10 cellular contexts compared by ENCODE assay signal in genomic region chr4:151540728-151541437, GRCh38.
A peak's percentile ranks its signal among the peaks of the same experiment; 100 is the strongest.
DNase-seq lines count a peak whose midpoint lies in the region; ATAC-seq and TF ChIP-seq lines count a peak whose summit lies in the region.
"Had no signal": no experiment of that assay in that cellular context is flagged by ENCODE, and none has a peak within 500 bp of the region (broad histone marks: within the 10 kb centered on the region; RNA-seq: fewer than 3 reads in every experiment).

No MANE protein-coding gene starts in this region.

- H3K27ac ChIP-seq in A673 (ENCODE audit: low read depth, low read length, poor library complexity, severe bottlenecking), result no peak overlapping the region

- H3K36me3 ChIP-seq in A673 (ENCODE audit: insufficient read depth, low read length, poor library complexity, severe bottlenecking) (no peaks in the 10 kb centered on the region), adipocyte (ENCODE audit: control insufficient read depth, insufficient read depth, low read length, severe bottlenecking) (no peaks in the 10 kb centered on the region), kidney epithelial cell (ENCODE audit: control insufficient read depth, insufficient read depth, low read length) (no peaks in the 10 kb centered on the region)

- H3K27me3 Mint-ChIP-seq in activated CD4-positive, alpha-beta T cell treated with anti-CD3 and anti-CD28 coated beads for 36 hours, result peaks cover 8% of the 10 kb centered on the region
- H3K27me3 Mint-ChIP-seq in activated CD8-positive, alpha-beta memory T cell treated with anti-CD3 and anti-CD28 coated beads, Interleukin-2, amount 10 ng/mL, durations not matched to agents 7 days and 5 days, result peaks cover 26% of the 10 kb centered on the region

- no peak for ATAC-seq in activated CD4-positive, alpha-beta T cell treated with anti-CD3 and anti-CD28 coated beads for 36 hours
- ATAC-seq in activated CD8-positive, alpha-beta memory T cell treated with anti-CD3 and anti-CD28 coated beads, Interleukin-2, amount 10 ng/mL, durations not matched to agents 7 days and 5 days, result no peak

- DNase-seq in A673 (ENCODE audit: low spot score), result peak; percentile 30
- DNase-seq in HS-5 (ENCODE audit: low read depth), result peak; percentile 87
- peak; percentile 80 for DNase-seq in adipocyte (ENCODE audit: low read depth)
- peak; percentile 79 for DNase-seq in kidney epithelial cell (ENCODE audit: low read depth)
- DNase-seq in activated CD4-positive, alpha-beta T cell treated with anti-CD3 and anti-CD28 coated beads for 36 hours, result no peak
- no peak for DNase-seq in SW480 (ENCODE audit: low spot score)
- no peak for DNase-seq in NCI-H2227 treated with DMSO at 0.1 percent for 48 hours (lab: John Stamatoyannopoulos, UW)
- DNase-seq in activated CD8-positive, alpha-beta memory T cell treated with anti-CD3 and anti-CD28 coated beads, Interleukin-2, amount 10 ng/mL, durations not matched to agents 7 days and 5 days, result no peak
- DNase-seq: CD4-positive, alpha-beta memory T cell; Karpas-422 had no signal

- H3K4me1 ChIP-seq in A673 (ENCODE audit: insufficient read depth, low read length, poor library complexity, severe bottlenecking) (peaks cover 9% of the 10 kb centered on the region), adipocyte (ENCODE audit: control insufficient read depth, insufficient read depth, low read length) (peaks cover 42% of the 10 kb centered on the region)

- no peaks in the 10 kb centered on the region for H3K9me3 Mint-ChIP-seq in activated CD4-positive, alpha-beta T cell treated with anti-CD3 and anti-CD28 coated beads for 36 hours (ENCODE audit: low read depth)
- no peaks in the 10 kb centered on the region for H3K9me3 Mint-ChIP-seq in activated CD8-positive, alpha-beta memory T cell treated with anti-CD3 and anti-CD28 coated beads, Interleukin-2, amount 10 ng/mL, durations not matched to agents 7 days and 5 days (ENCODE audit: low read depth)
- H3K9me3 Mint-ChIP-seq: CD4-positive, alpha-beta memory T cell had no signal

- H3K4me3 Mint-ChIP-seq in activated CD4-positive, alpha-beta T cell treated with anti-CD3 and anti-CD28 coated beads for 36 hours, result no peak overlapping the region
- no peak overlapping the region for H3K4me3 Mint-ChIP-seq in activated CD8-positive, alpha-beta memory T cell treated with anti-CD3 and anti-CD28 coated beads, Interleukin-2, amount 10 ng/mL, durations not matched to agents 7 days and 5 days
- H3K4me3 Mint-ChIP-seq: CD4-positive, alpha-beta memory T cell had no signal

- no peak overlapping the region for H3K9ac ChIP-seq in adipocyte (ENCODE audit: low read length)

- H3K4me3 ChIP-seq in A673 (ENCODE audit: low read depth, low read length, poor library complexity, severe bottlenecking) (no peak overlapping the region), adipocyte (ENCODE audit: low read length) (peak overlapping the region; percentile 8), kidney epithelial cell (ENCODE audit: low read depth, low read length) (no peak overlapping the region)

- H3K27ac Mint-ChIP-seq in activated CD4-positive, alpha-beta T cell treated with anti-CD3 and anti-CD28 coated beads for 36 hours, result no peak overlapping the region
- H3K27ac Mint-ChIP-seq in activated CD8-positive, alpha-beta memory T cell treated with anti-CD3 and anti-CD28 coated beads, Interleukin-2, amount 10 ng/mL, durations not matched to agents 7 days and 5 days, result no peak overlapping the region
- H3K27ac Mint-ChIP-seq: CD4-positive, alpha-beta memory T cell had no signal

- no peaks in the 10 kb centered on the region for H3K9me3 ChIP-seq in A673 (ENCODE audit: low read depth, low read length, poor library complexity, severe bottlenecking)
- H3K9me3 ChIP-seq in adipocyte (ENCODE audit: control insufficient read depth, low read length), result no peaks in the 10 kb centered on the region

- no TSS peak for BruUV-seq in A673 (replicated peaks; lab: Mats Ljungman, UMichigan)

- H3K27me3 ChIP-seq in A673 (replicated peaks; ENCODE audit: insufficient read depth, low read depth, low read length, poor library complexity) (no peaks in the 10 kb centered on the region), adipocyte (replicated peaks; ENCODE audit: control insufficient read depth, insufficient read depth, low read length) (no peaks in the 10 kb centered on the region), kidney epithelial cell (ENCODE audit: control insufficient read depth, insufficient read depth, low read length) (no peaks in the 10 kb centered on the region)

- CTCF ChIA-PET in A673 (lab: Charles Lee), result no interaction called here
- CTCF ChIA-PET in activated CD4-positive, alpha-beta T cell treated with anti-CD3 and anti-CD28 coated beads for 36 hours (lab: Charles Lee), result interaction anchor here (1.0 kb wide), 2 partner anchors 12 to 15 kb away, joined by 3 read pairs; no protein-coding TSS in a partner anchor
- CTCF ChIA-PET in activated CD8-positive, alpha-beta memory T cell treated with anti-CD3 and anti-CD28 coated beads, Interleukin-2, amount 10 ng/mL, durations not matched to agents 7 days and 5 days (lab: Charles Lee), result no interaction called here

- TF ChIP-seq CTCF in A673 (conservative IDR thresholded peaks at IDR 0.05; ENCODE audit: low read depth, low read length) (no peak), kidney epithelial cell (IDR thresholded peaks at IDR 0.05; ENCODE audit: insufficient read depth, low read length, poor library complexity, severe bottlenecking) (no peak)

- no peaks in the 10 kb centered on the region for H3K4me1 Mint-ChIP-seq in activated CD4-positive, alpha-beta T cell treated with anti-CD3 and anti-CD28 coated beads for 36 hours
- peaks cover 5% of the 10 kb centered on the region for H3K4me1 Mint-ChIP-seq in activated CD8-positive, alpha-beta memory T cell treated with anti-CD3 and anti-CD28 coated beads, Interleukin-2, amount 10 ng/mL, durations not matched to agents 7 days and 5 days
- H3K4me1 Mint-ChIP-seq: CD4-positive, alpha-beta memory T cell had no signal

- no peaks in the 10 kb centered on the region for H3K36me3 Mint-ChIP-seq in activated CD4-positive, alpha-beta T cell treated with anti-CD3 and anti-CD28 coated beads for 36 hours (ENCODE audit: low read depth)
- H3K36me3 Mint-ChIP-seq in activated CD8-positive, alpha-beta memory T cell treated with anti-CD3 and anti-CD28 coated beads, Interleukin-2, amount 10 ng/mL, durations not matched to agents 7 days and 5 days, result no peaks in the 10 kb centered on the region
- H3K36me3 Mint-ChIP-seq: CD4-positive, alpha-beta memory T cell had no signal

- intact Hi-C loops in A673 (cut with micrococcal nuclease; ENCODE audit: unreplicated experiment), result no loop called here
- intact Hi-C loops in activated CD4-positive, alpha-beta T cell treated with anti-CD3 and anti-CD28 coated beads for 36 hours (cut with DNase I, micrococcal nuclease), result no loop called here

- POLR2A ChIA-PET in A673 (lab: Charles Lee; ENCODE audit: low non-redundant PET), result no interaction called here
- POLR2A ChIA-PET in activated CD4-positive, alpha-beta T cell treated with anti-CD3 and anti-CD28 coated beads for 36 hours (lab: Charles Lee), result interaction anchor here (0.5 kb wide), 1 partner anchor 989 kb away, joined by 3 read pairs; no protein-coding TSS in a partner anchor

Comparison
In these comparisons a context has a peak if more than half of its experiments do, and no peak if none do; other contexts are left out.
1. DNase-seq: peak in A673 (single experiment), HS-5 (single experiment), adipocyte (single experiment) and kidney epithelial cell (single experiment); none in activated CD4-positive, alpha-beta T cell treated with anti-CD3 and anti-CD28 coated beads for 36 hours (single experiment), SW480 (single experiment), NCI-H2227 treated with DMSO at 0.1 percent for 48 hours (single experiment) and activated CD8-positive, alpha-beta memory T cell treated with anti-CD3 and anti-CD28 coated beads, Interleukin-2, amount 10 ng/mL, durations not matched to agents 7 days and 5 days (single experiment).